In genomic region chr20:24672886-24673677, GRCh38 we compare ENCODE assay signal across 9 cellular contexts.
DNase-seq lines count a peak whose midpoint lies in the region; TF ChIP-seq lines count a peak whose summit lies in the region.
"Had no signal": no experiment of that assay in that cellular context is flagged by ENCODE, and none has a peak within 500 bp of the region (broad histone marks: within the 10 kb centered on the region; RNA-seq: fewer than 3 reads in every experiment).

No MANE protein-coding gene starts in this region.

- H3K27me3 ChIP-seq in SK-N-SH (ENCODE audit: insufficient read depth) (no peaks in the 10 kb centered on the region), spleen (replicated peaks in 1 of 7) (no peaks in the 10 kb centered on the region), testis (no peaks in the 10 kb centered on the region), transverse colon (no peaks in the 10 kb centered on the region)

- TF ChIP-seq POLR2A in spleen (IDR thresholded peaks at IDR 0.05) (no peak), testis (IDR thresholded peaks at IDR 0.05) (no peak), transverse colon (IDR thresholded peaks at IDR 0.05) (no peak)

- H3F3A ChIP-seq in SK-N-SH (replicated peaks; ENCODE audit: insufficient read depth) = no peaks in the 10 kb centered on the region

- H3K9me3 ChIP-seq in SK-N-SH (no peaks in the 10 kb centered on the region), spleen (no peaks in the 10 kb centered on the region), testis (no peaks in the 10 kb centered on the region), transverse colon (no peaks in the 10 kb centered on the region)

- intact Hi-C loops in spleen (cut with DNase I; ENCODE audit: low total_unique reads) (no loop called here), testis (cut with DNase I; ENCODE audit: low total_unique reads) (no loop called here), transverse colon (cut with DNase I; ENCODE audit: low total_unique reads) (no loop called here)

- in situ Hi-C loops in transverse colon (cut with MboI; ENCODE audit: low pct_ligation_motif_present in 1 of 4, low pct_unique_long_range_greater_than_20kb in 1 of 4, low sequenced_read_pairs in 3 of 4) = no loop called here

- DNase-seq in H4 (ENCODE audit: low spot score) (peak; percentile 72), SK-N-SH (no peak), foreskin fibroblast (peak; percentile 89 to 97), spleen (peak; percentile 66), foreskin melanocyte (no peak), testis (no peak), transverse colon (no peak)
- no peak for DNase-seq in activated naive CD4-positive, alpha-beta T cell (lab: John Stamatoyannopoulos, UW)
- DNase-seq: activated CD4-positive, alpha-beta memory T cell treated with anti-CD3 and anti-CD28 coated beads, Interleukin-2, amount 10 ng/mL, durations not matched to agents 7 days and 5 days had no signal

- CTCF ChIA-PET in SK-N-SH (lab: Yijun Ruan, JAX) = no interaction called here

- no peak for TF ChIP-seq RAD21 in SK-N-SH (IDR thresholded peaks at IDR 0.05; ENCODE audit: low read length)

- TF ChIP-seq EP300 in SK-N-SH (IDR thresholded peaks at IDR 0.05; ENCODE audit: borderline replicate concordance in 1 of 2, low read depth in 1 of 2, low read length in 1 of 2) (peak in 1 of 2 experiments; percentile 92; a peak in 2 of 4 replicates), transverse colon (IDR thresholded peaks at IDR 0.05; ENCODE audit: low read depth) (no peak)

- H2AFZ ChIP-seq in SK-N-SH (ENCODE audit: low read depth) = no peak overlapping the region

- H3K9me2 ChIP-seq in SK-N-SH = no peaks in the 10 kb centered on the region

- TF ChIP-seq CTCF in SK-N-SH (IDR thresholded peaks at IDR 0.05) = no peak
- no peak for TF ChIP-seq CTCF in foreskin fibroblast (IDR thresholded peaks at IDR 0.05; ENCODE audit: low read depth, low read length)
- TF ChIP-seq CTCF in spleen (IDR thresholded peaks at IDR 0.05 in 8 of 11, conservative IDR thresholded peaks at IDR 0.05 in 3 of 11) = no peak
- TF ChIP-seq CTCF in testis (IDR thresholded peaks at IDR 0.05) = no peak
- no peak for TF ChIP-seq CTCF in transverse colon (IDR thresholded peaks at IDR 0.05)

- no peaks in the 10 kb centered on the region for H3K36me3 ChIP-seq in SK-N-SH (replicated peaks in 1 of 2; ENCODE audit: control insufficient read depth in 1 of 2, insufficient read depth in 2 of 2, low read length in 1 of 2)
- no peaks in the 10 kb centered on the region for H3K36me3 ChIP-seq in spleen
- H3K36me3 ChIP-seq in testis (ENCODE audit: low read depth, missing control alignments) = no peaks in the 10 kb centered on the region
- no peaks in the 10 kb centered on the region for H3K36me3 ChIP-seq in transverse colon

- POLR2A ChIA-PET in SK-N-SH (lab: Yijun Ruan, JAX) = no interaction called here

- no peaks in the 10 kb centered on the region for H4K20me1 ChIP-seq in SK-N-SH (ENCODE audit: insufficient read depth)

- H3K4me1 ChIP-seq in SK-N-SH (ENCODE audit: control insufficient read depth in 1 of 2, insufficient read depth in 2 of 2, low read depth in 1 of 2, low read length in 1 of 2) (peaks cover 0 to 8% of the 10 kb centered on the region in 2 experiments; a peak in 2 of 4 replicates), spleen (no peaks in the 10 kb centered on the region), testis (no peaks in the 10 kb centered on the region), transverse colon (no peaks in the 10 kb centered on the region)

- peak overlapping the region; percentile 65 for H3K4me2 ChIP-seq in SK-N-SH

- 40% methylated on average over 5 of the region's 7 CpGs for WGBS in SK-N-SH (ENCODE audit: low lambda C conversion rate)
- 72 to 93% (median 85%) methylated on average over 7 of the region's 7 CpGs for WGBS in spleen, 5 donors
- 85 to 87% methylated on average over 6 to 7 of the region's 7 CpGs for WGBS in testis, 2 donors
- 20 to 70% methylated on average over 1 to 7 of the region's 7 CpGs for WGBS in transverse colon (ENCODE audit: low coverage in 1 of 2), 2 donors

- peak overlapping the region; percentile 55 for H3K9ac ChIP-seq in SK-N-SH

- no peaks in the 10 kb centered on the region for H3K79me2 ChIP-seq in SK-N-SH (ENCODE audit: insufficient read depth)

- H3K4me3 ChIP-seq in SK-N-SH (ENCODE audit: low read depth in 2 of 2, low read length in 1 of 2) = 0 out of 4 replicates have a peak overlapping the region, but pooled peaks of 1 of the 2 experiments have one; percentile 20
- H3K4me3 ChIP-seq in foreskin fibroblast (ENCODE audit: low read depth in 1 of 2, low read length in 2 of 2) = no peak overlapping the region
- no peak overlapping the region for H3K4me3 ChIP-seq in spleen
- H3K4me3 ChIP-seq in testis = no peak overlapping the region
- H3K4me3 ChIP-seq in transverse colon = no peak overlapping the region

- H3K27ac ChIP-seq in SK-N-SH (ENCODE audit: low read depth in 2 of 2, low read length in 1 of 2) (peak overlapping the region in 1 of 2 experiments; percentile 74; a peak in 2 of 4 replicates), spleen (no peak overlapping the region), testis (no peak overlapping the region), transverse colon (no peak overlapping the region)

TF ChIP-seq in SK-N-SH, 30 proteins besides CTCF, POLR2A, EP300 and RAD21 (continues in another document):
- TF ChIP-seq TEAD4 (IDR thresholded peaks at IDR 0.05; ENCODE audit: borderline replicate concordance, insufficient read depth) (peak; percentile 95), RFX5 (IDR thresholded peaks at IDR 0.05; ENCODE audit: low read length) (no peak), FOXJ3 (CRISPR knock-in tag; IDR thresholded peaks at IDR 0.05) (no peak), MEF2A (IDR thresholded peaks at IDR 0.05; ENCODE audit: borderline replicate concordance, low read depth) (no peak), TCF12 (IDR thresholded peaks at IDR 0.05) (peak; percentile 87), USF2 (IDR thresholded peaks at IDR 0.05; ENCODE audit: borderline replicate concordance, low read depth, low read length) (no peak), GABPA (IDR thresholded peaks at IDR 0.05; ENCODE audit: low read depth) (no peak), FOSL2 (IDR thresholded peaks at IDR 0.05; ENCODE audit: borderline replicate concordance, low read depth) (peak; percentile 89), MAX (IDR thresholded peaks at IDR 0.05; ENCODE audit: low read depth) (peak; percentile 12; the same call in 1 of the 2 replicates), IRF3 (IDR thresholded peaks at IDR 0.05; ENCODE audit: low read depth, low read length) (no peak), CHD2 (IDR thresholded peaks at IDR 0.05; ENCODE audit: low read length, partially characterized antibody) (no peak), NRF1 (IDR thresholded peaks at IDR 0.05; ENCODE audit: low read depth, low read length) (no peak), NFIC (IDR thresholded peaks at IDR 0.05; ENCODE audit: borderline replicate concordance) (peak; percentile 74), GATA2 (CRISPR knock-in tag; IDR thresholded peaks at IDR 0.05) (no peak), SIN3A (IDR thresholded peaks at IDR 0.05; ENCODE audit: borderline replicate concordance, low read depth, low read length) (no peak), ELF1 (IDR thresholded peaks at IDR 0.05) (no peak), MXI1 (IDR thresholded peaks at IDR 0.05; ENCODE audit: low read depth, low read length) (no peak), EZH2phosphoT487 (IDR thresholded peaks at IDR 0.05; ENCODE audit: borderline replicate concordance, low read depth) (no peak), PBX3 (IDR thresholded peaks at IDR 0.05) (peak; percentile 58; the same call in 1 of the 2 replicates), USF1 (IDR thresholded peaks at IDR 0.05; ENCODE audit: borderline replicate concordance, low read depth) (no peak), POLR2AphosphoS5 (IDR thresholded peaks at IDR 0.05; ENCODE audit: low read depth, low read length) (peak; percentile 55; the same call in 1 of the 2 replicates), RCOR1 (IDR thresholded peaks at IDR 0.05; ENCODE audit: low read length) (no peak)

Comparison
In these comparisons a context has a peak if more than half of its experiments do, and no peak if none do; other contexts are left out.
1. DNase-seq: peak in H4 (single experiment), foreskin fibroblast (2 of 2) and spleen (single experiment); none in SK-N-SH (single experiment), activated naive CD4-positive, alpha-beta T cell (0 of 4), foreskin melanocyte (single experiment), testis (single experiment) and transverse colon (single experiment).